Comparison of ENCODE assay signal across 8 cellular contexts in the genomic region with DNA sequence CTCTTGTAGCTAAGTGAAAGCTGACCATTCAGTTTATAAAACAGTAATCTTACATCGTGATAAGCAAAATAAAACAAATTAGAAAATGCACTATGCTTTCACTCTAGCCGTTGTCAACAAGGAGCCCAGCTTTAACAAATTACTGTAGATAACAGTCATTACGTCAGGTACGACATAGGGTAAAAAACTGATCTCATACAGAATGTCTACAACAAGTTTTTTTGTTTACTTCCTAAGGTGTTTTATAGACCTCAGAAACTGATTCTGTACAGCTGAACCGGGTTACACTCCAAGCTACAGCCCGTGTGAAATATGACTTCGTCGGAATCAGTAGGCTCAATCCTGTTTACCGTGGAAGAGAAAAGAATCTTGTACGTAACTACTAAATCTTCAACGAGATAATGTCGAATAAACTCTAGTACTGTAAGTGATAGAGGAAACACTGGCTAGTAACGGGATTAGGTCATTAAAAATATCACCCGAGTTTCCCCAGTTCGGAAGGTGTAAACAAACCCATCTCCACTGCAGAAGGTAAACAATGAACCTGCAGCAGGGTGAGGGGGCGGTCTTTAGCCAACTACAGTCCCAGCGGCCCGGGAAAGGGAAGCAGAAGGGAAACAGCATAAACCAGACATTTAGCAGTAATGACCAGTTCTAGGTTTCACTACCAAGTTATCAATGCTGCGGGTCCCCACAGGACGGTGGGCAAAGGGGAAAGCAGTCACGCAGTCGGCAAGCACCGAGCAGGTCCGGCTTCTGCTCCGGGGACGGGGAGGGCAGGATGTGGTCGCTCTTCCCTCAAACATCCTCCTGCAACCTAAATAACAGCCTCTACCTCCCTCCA. TPM values are rescaled to one million over a fixed set of nuclear protein-coding genes. Genes with fewer than 3 reads are reported as not detected.
DNase-seq lines count a peak whose midpoint lies in the region; ATAC-seq and TF ChIP-seq lines count a peak whose summit lies in the region.

No MANE protein-coding gene starts in this region.

- TF ChIP-seq CTCF in parathyroid adenoma (IDR thresholded peaks at IDR 0.05) (no peak), type B pancreatic cell (conservative IDR thresholded peaks at IDR 0.05) (no peak)

- H3K27me3 Mint-ChIP-seq in activated naive CD8-positive, alpha-beta T cell: peaks cover 13% of the 10 kb centered on the region
- H3K27me3 Mint-ChIP-seq in type B pancreatic cell: peaks cover 7% of the 10 kb centered on the region

- H3K4me2 ChIP-seq in parathyroid adenoma (ENCODE audit: low read length): peak overlapping the region; percentile 85

- ATAC-seq in GM21515 (IDR thresholded peaks at IDR 0.05; ENCODE audit: unreplicated experiment): peak; percentile 46

- 0 out of 2 replicates have a peak, but pooled peaks cover 3% of the 10 kb centered on the region for H3K4me1 ChIP-seq in HUES6 (ENCODE audit: control insufficient read depth, insufficient read depth, low read length)
- no peaks in the 10 kb centered on the region for H3K4me1 ChIP-seq in parathyroid adenoma

- H3K27ac ChIP-seq in HUES6 (ENCODE audit: low read depth, low read length) (0 out of 2 replicates have a peak overlapping the region, but pooled peaks have one; percentile 35), parathyroid adenoma (peak overlapping the region; percentile 96)

- H3K36me3 Mint-ChIP-seq in activated naive CD8-positive, alpha-beta T cell: peaks cover 14% of the 10 kb centered on the region
- peaks cover 10% of the 10 kb centered on the region for H3K36me3 Mint-ChIP-seq in type B pancreatic cell

- H3K9me3 Mint-ChIP-seq in activated naive CD8-positive, alpha-beta T cell (ENCODE audit: low read depth): peaks cover 4% of the 10 kb centered on the region
- no peaks in the 10 kb centered on the region for H3K9me3 Mint-ChIP-seq in type B pancreatic cell

- intact Hi-C loops in cardiac septum (cut with DNase I): loop anchor here (10.0 kb wide), 1 partner anchor 228 kb away; a partner anchor contains a TSS

- peak overlapping the region; percentile 93 for H3K4me3 Mint-ChIP-seq in activated naive CD8-positive, alpha-beta T cell
- H3K4me3 Mint-ChIP-seq in type B pancreatic cell: peak overlapping the region; percentile 97

- peaks cover 48% of the 10 kb centered on the region for H3K4me1 Mint-ChIP-seq in activated naive CD8-positive, alpha-beta T cell (ENCODE audit: low read depth)
- H3K4me1 Mint-ChIP-seq in type B pancreatic cell (ENCODE audit: unreplicated experiment): peaks cover 16% of the 10 kb centered on the region

- no peaks in the 10 kb centered on the region for H3K27me3 ChIP-seq in HUES6 (ENCODE audit: control insufficient read depth, insufficient read depth, low read length)
- no peaks in the 10 kb centered on the region for H3K27me3 ChIP-seq in parathyroid adenoma (ENCODE audit: control insufficient read depth, insufficient read depth, low read length)

- H3K79me2 ChIP-seq in parathyroid adenoma: peaks cover 27% of the 10 kb centered on the region

- no peaks in the 10 kb centered on the region; the same call in 1 of the 2 replicates for H3K36me3 ChIP-seq in HUES6 (ENCODE audit: control insufficient read depth, insufficient read depth, low read length)
- no peaks in the 10 kb centered on the region for H3K36me3 ChIP-seq in parathyroid adenoma (ENCODE audit: control insufficient read depth, insufficient read depth, low read length)

- H2AFZ ChIP-seq in parathyroid adenoma: peak overlapping the region; percentile 75

- H3K9me3 ChIP-seq in HUES6 (ENCODE audit: control insufficient read depth, insufficient read depth, low read depth, low read length) (no peaks in the 10 kb centered on the region), parathyroid adenoma (ENCODE audit: control insufficient read depth, low read length) (no peaks in the 10 kb centered on the region)

- peak overlapping the region; percentile 95 for H3K27ac Mint-ChIP-seq in activated naive CD8-positive, alpha-beta T cell
- peak overlapping the region; percentile 98 for H3K27ac Mint-ChIP-seq in type B pancreatic cell

- peak overlapping the region; percentile 96 for H3K4me3 ChIP-seq in HUES6 (ENCODE audit: low read depth, low read length)
- H3K4me3 ChIP-seq in parathyroid adenoma (ENCODE audit: low read depth, low read length): peak overlapping the region; percentile 97

- H3K9ac ChIP-seq in HUES6 (ENCODE audit: low read length) (peak overlapping the region; percentile 97), parathyroid adenoma (peak overlapping the region; percentile 20)

- DNase-seq in DMS79 treated with DMSO at 0.1 percent for 48 hours (lab: John Stamatoyannopoulos, UW) (peak; percentile 14), SHP77 (lab: John Stamatoyannopoulos, UW) (peak; percentile 65 to 72), cardiac septum (ENCODE audit: low spot score) (peak; percentile 84), type B pancreatic cell (ENCODE audit: extremely low spot score, unreplicated experiment) (no peak)

RNA-seq across cellular contexts. Expression of a gene that starts 1.1 kb away (rescaled TPM):
- total RNA-seq in cardiac septum (75.9 TPM), type B pancreatic cell (ENCODE audit: low replicate concordance) (30.1 and 31.8 TPM in 2 replicates)
